Comparison of ENCODE assay signal across 25 cellular contexts in the genomic region with DNA sequence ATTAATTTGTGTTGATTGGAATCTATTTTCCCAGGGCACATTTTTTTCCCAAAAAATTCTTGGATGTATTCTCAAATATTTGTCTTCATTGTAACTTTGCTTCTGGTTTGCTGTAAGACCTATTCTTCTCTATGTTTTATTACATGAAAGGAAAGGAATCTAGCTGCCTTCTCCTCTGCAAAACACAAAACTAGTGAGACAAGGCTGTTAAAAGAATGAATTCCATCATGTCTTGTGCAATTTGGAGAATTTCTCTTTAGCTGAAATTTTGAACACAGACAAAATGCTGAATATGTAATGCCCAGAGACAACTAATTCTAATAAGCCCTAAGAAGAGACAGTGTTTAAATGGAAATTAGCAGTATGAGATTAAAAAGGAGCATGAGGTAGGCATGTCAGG.
"Had no signal": no experiment of that assay in that cellular context is flagged by ENCODE, and none has a peak within 500 bp of the region (broad histone marks: within the 10 kb centered on the region; RNA-seq: fewer than 3 reads in every experiment).

No MANE protein-coding gene starts in this region.

- H3K4me1 Mint-ChIP-seq: activated naive CD8-positive, alpha-beta T cell treated with anti-CD3 and anti-CD28 coated beads for 36 hours; T-helper 17 cell had no signal

- H3K9me3 Mint-ChIP-seq: activated naive CD8-positive, alpha-beta T cell treated with anti-CD3 and anti-CD28 coated beads for 36 hours; natural killer cell treated with Interleukin-12 subunit alpha and Interleukin-12 subunit beta and Interleukin-15 and Interleukin-18, amount 100 ng/mL, for 72 hours had no signal

- H3K27me3 ChIP-seq: breast epithelium, heart right ventricle, right atrium auricular region, testis had no signal

- DNase-seq: activated CD4-positive, alpha-beta T cell treated with anti-CD3 and anti-CD28 coated beads for 48 hours; activated CD4-positive, alpha-beta T cell treated with anti-CD3 and anti-CD28 coated beads, Interleukin-2, amount 50 U/mL, for 48 hours; activated CD8-positive, alpha-beta memory T cell treated with anti-CD3 and anti-CD28 coated beads for 24 hours; activated effector memory CD4-positive, alpha-beta T cell treated with Interleukin-2 at 50 U/mL for 16 hours; activated naive CD4-positive, alpha-beta T cell treated with Interleukin-2 at 50 U/mL for 16 hours; activated naive CD8-positive, alpha-beta T cell treated with anti-CD3 and anti-CD28 coated beads for 36 hours; amniotic stem cell; central memory CD4-positive, alpha-beta T cell; dermis blood vessel endothelial cell; effector CD8-positive, alpha-beta T cell; erythroblast; foreskin melanocyte; heart right ventricle; left ventricle myocardium inferior; mucosa of descending colon; stimulated activated CD4-positive, alpha-beta T cell treated with anti-CD3 and anti-CD28 coated beads, Interleukin-2, amount 100 ng/mL, for 48 hours; stimulated activated naive CD4-positive, alpha-beta T cell treated with Interleukin-2 at 50 U/mL for 16 hours; T-helper 17 cell; T1000; testis; WERI-Rb-1 had no signal

- H3K4me3 Mint-ChIP-seq: activated naive CD8-positive, alpha-beta T cell treated with anti-CD3 and anti-CD28 coated beads for 36 hours; natural killer cell treated with Interleukin-12 subunit alpha and Interleukin-12 subunit beta and Interleukin-15 and Interleukin-18, amount 100 ng/mL, for 72 hours; T-helper 17 cell had no signal

- H3K4me3 ChIP-seq: breast epithelium, heart right ventricle, left ventricle myocardium inferior, lung, mucosa of descending colon, right atrium auricular region, testis had no signal

- H3K36me3 ChIP-seq: breast epithelium, heart right ventricle, left ventricle myocardium inferior, right atrium auricular region, WERI-Rb-1 had no signal

- H3K27ac Mint-ChIP-seq: activated naive CD8-positive, alpha-beta T cell treated with anti-CD3 and anti-CD28 coated beads for 36 hours; natural killer cell treated with Interleukin-12 subunit alpha and Interleukin-12 subunit beta and Interleukin-15 and Interleukin-18, amount 100 ng/mL, for 72 hours; T-helper 17 cell had no signal

- H3K27ac ChIP-seq: testis, WERI-Rb-1 had no signal

- H3K36me3 Mint-ChIP-seq: activated naive CD8-positive, alpha-beta T cell treated with anti-CD3 and anti-CD28 coated beads for 36 hours; natural killer cell treated with Interleukin-12 subunit alpha and Interleukin-12 subunit beta and Interleukin-15 and Interleukin-18, amount 100 ng/mL, for 72 hours had no signal

- H3K9me3 ChIP-seq: breast epithelium, mucosa of descending colon, testis had no signal
